23 cellular contexts compared by ENCODE assay signal in the genomic region with DNA sequence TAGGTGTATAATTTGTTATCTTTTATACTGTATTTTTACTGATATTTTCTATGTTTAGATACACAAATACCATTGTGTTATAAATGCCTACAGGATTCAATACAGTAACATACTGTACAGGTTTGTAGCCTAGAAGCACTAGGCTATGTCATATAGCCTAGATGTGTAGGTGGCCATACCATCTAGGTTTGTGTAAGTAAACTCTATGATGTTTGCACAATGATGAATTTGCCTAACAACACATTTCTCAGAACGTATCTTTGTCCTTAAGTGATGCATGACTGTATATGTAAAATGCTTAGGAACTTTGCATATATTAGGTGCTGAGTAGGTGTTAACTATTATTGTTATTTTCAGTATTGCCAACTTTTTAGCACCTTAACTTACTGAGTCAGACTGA. TPM values are rescaled to one million over a fixed set of nuclear protein-coding genes. Genes with fewer than 3 reads are reported as not detected.
DNase-seq lines count a peak whose midpoint lies in the region; ATAC-seq, FAIRE-seq and TF ChIP-seq lines count a peak whose summit lies in the region.
"Had no signal": no experiment of that assay in that cellular context is flagged by ENCODE, and none has a peak within 500 bp of the region (broad histone marks: within the 10 kb centered on the region; RNA-seq: fewer than 3 reads in every experiment).

No MANE protein-coding gene starts in this region.

- TF ChIP-seq CTCF in D721Med (IDR thresholded peaks at IDR 0.05; ENCODE audit: insufficient read depth, missing control alignments), result no peak

- peaks cover 10% of the 10 kb centered on the region for H3K4me1 Mint-ChIP-seq in activated T-helper 17 cell treated with anti-CD3 and anti-CD28 coated beads, Interleukin-2, amount 50 U/mL, for 72 hours
- peaks cover 12 to 21% of the 10 kb centered on the region in 2 donors for H3K4me1 Mint-ChIP-seq in effector memory CD8-positive, alpha-beta T cell (ENCODE audit: low read depth in 2 of 2)

- DNase-seq in D721Med (ENCODE audit: insufficient read length, low spot score) (no peak), NCI-H526 (lab: John Stamatoyannopoulos, UW) (peak; percentile 24 to 46), NCI-H524 (lab: John Stamatoyannopoulos, UW) (no peak), iPS-NIHi11 (ENCODE audit: low spot score) (no peak), AG08396 (ENCODE audit: low spot score) (no peak)
- no peak for DNase-seq in effector memory CD8-positive, alpha-beta T cell
- DNase-seq: ACHN; Caco-2; CD4-positive, alpha-beta T cell; DMS153; DND-41; EL; GOT3; H7; HFFc6; IMR-90 had no signal

- no peak overlapping the region for H3K27ac Mint-ChIP-seq in activated T-helper 17 cell treated with anti-CD3 and anti-CD28 coated beads, Interleukin-2, amount 50 U/mL, for 72 hours
- H3K27ac Mint-ChIP-seq in effector memory CD8-positive, alpha-beta T cell, result peak overlapping the region in 1 of 2 donors; percentile 89
- H3K27ac Mint-ChIP-seq: CD4-positive, alpha-beta T cell; HFFc6 had no signal

- H3K4me3 Mint-ChIP-seq in activated T-helper 17 cell treated with anti-CD3 and anti-CD28 coated beads, Interleukin-2, amount 50 U/mL, for 72 hours, result peak overlapping the region; percentile 57
- peak overlapping the region; percentile 78 to 80 for H3K4me3 Mint-ChIP-seq in effector memory CD8-positive, alpha-beta T cell
- H3K4me3 Mint-ChIP-seq: CD4-positive, alpha-beta T cell had no signal

- FAIRE-seq in D721Med (lab: Jason Lieb, UNC), result peak; percentile 41
- FAIRE-seq: GM12891, HTR-8/SVneo, K562 had no signal

- no peaks in the 10 kb centered on the region for H3K27me3 Mint-ChIP-seq in activated T-helper 17 cell treated with anti-CD3 and anti-CD28 coated beads, Interleukin-2, amount 50 U/mL, for 72 hours
- no peaks in the 10 kb centered on the region for H3K27me3 Mint-ChIP-seq in effector memory CD8-positive, alpha-beta T cell

- no peaks in the 10 kb centered on the region for H3K36me3 Mint-ChIP-seq in activated T-helper 17 cell treated with anti-CD3 and anti-CD28 coated beads, Interleukin-2, amount 50 U/mL, for 72 hours (ENCODE audit: low read depth)
- H3K36me3 Mint-ChIP-seq in effector memory CD8-positive, alpha-beta T cell (ENCODE audit: insufficient read depth), result no peaks in the 10 kb centered on the region

- no peak for ATAC-seq in activated T-helper 17 cell treated with anti-CD3 and anti-CD28 coated beads, Interleukin-2, amount 50 U/mL, for 72 hours (replicated peaks)
- ATAC-seq in effector memory CD8-positive, alpha-beta T cell (replicated peaks), result no peak
- no peak for ATAC-seq in GM21447 (IDR thresholded peaks at IDR 0.05; ENCODE audit: unreplicated experiment)
- ATAC-seq: HCT116, K562 had no signal

- H3K9me3 Mint-ChIP-seq in activated T-helper 17 cell treated with anti-CD3 and anti-CD28 coated beads, Interleukin-2, amount 50 U/mL, for 72 hours, result no peaks in the 10 kb centered on the region
- H3K9me3 Mint-ChIP-seq in effector memory CD8-positive, alpha-beta T cell, result no peaks in the 10 kb centered on the region
- H3K9me3 Mint-ChIP-seq: CD4-positive, alpha-beta T cell; HFFc6 had no signal

RNA-seq across cellular contexts. Expression of a gene that starts 17.3 kb away (rescaled TPM):
- not detected for total RNA-seq in activated T-helper 17 cell treated with anti-CD3 and anti-CD28 coated beads, Interleukin-2, amount 50 U/mL, for 72 hours
- total RNA-seq: Caco-2; CD4-positive, alpha-beta T cell; G401; HFFc6; IMR-90 had no signal

Comparison
In these comparisons a context has a peak if more than half of its experiments do, and no peak if none do; other contexts are left out.
1. DNase-seq: peak in NCI-H526 (2 of 2); none in D721Med (single experiment), effector memory CD8-positive, alpha-beta T cell (0 of 3), NCI-H524 (0 of 2), iPS-NIHi11 (single experiment) and AG08396 (single experiment).